In genomic region chr16:28834349-28834748, GRCh38 we compare ENCODE assay signal across 28 cellular contexts. TPM values are rescaled to one million over a fixed set of nuclear protein-coding genes. Genes with fewer than 3 reads are reported as not detected.
"Had no signal": no experiment of that assay in that cellular context is flagged by ENCODE, and none has a peak within 500 bp of the region (broad histone marks: within the 10 kb centered on the region; RNA-seq: fewer than 3 reads in every experiment).

No MANE protein-coding gene starts in this region.

- FAIRE-seq: astrocyte, RCC 7860 had no signal

- H3K27me3 Mint-ChIP-seq: activated CD4-positive, alpha-beta T cell treated with anti-CD3 and anti-CD28 coated beads for 36 hours; activated CD8-positive, alpha-beta T cell treated with anti-CD3 and anti-CD28 coated beads for 36 hours had no signal

- H3K27me3 ChIP-seq: brain microvascular endothelial cell, cardiac muscle cell had no signal

- ATAC-seq: activated CD4-positive, alpha-beta T cell treated with anti-CD3 and anti-CD28 coated beads for 36 hours; activated CD8-positive, alpha-beta T cell treated with anti-CD3 and anti-CD28 coated beads for 36 hours; PC-3 had no signal

- H3K4me3 ChIP-seq: cardiac muscle cell had no signal

- H3K27ac ChIP-seq: brain microvascular endothelial cell, cardiac muscle cell, VCaP had no signal

- H3K4me3 Mint-ChIP-seq: activated CD4-positive, alpha-beta T cell treated with anti-CD3 and anti-CD28 coated beads for 36 hours; activated CD8-positive, alpha-beta T cell treated with anti-CD3 and anti-CD28 coated beads for 36 hours; activated T-helper 1 cell treated with anti-CD3 and anti-CD28 coated beads, Interleukin-12 subunit alpha, Interleukin-12 subunit beta, Interleukin-2, Interleukin-4 antibody, amounts not matched to agents 30 ng/mL and 10 ng/mL and 1 ng/mL, durations not matched to agents 14 hours and 24 hours and 36 hours had no signal

- H3K27ac Mint-ChIP-seq: activated CD4-positive, alpha-beta T cell treated with anti-CD3 and anti-CD28 coated beads for 36 hours; activated CD8-positive, alpha-beta T cell treated with anti-CD3 and anti-CD28 coated beads for 36 hours had no signal

- DNase-seq: activated CD4-positive, alpha-beta T cell treated with anti-CD3 and anti-CD28 coated beads for 36 hours; activated CD4-positive, CD25-positive, alpha-beta regulatory T cell; activated CD8-positive, alpha-beta memory T cell treated with anti-CD3 and anti-CD28 coated beads, Interleukin-2, amount 50 U/mL, for 4 hours; activated CD8-positive, alpha-beta T cell treated with anti-CD3 and anti-CD28 coated beads for 36 hours; activated effector memory CD4-positive, alpha-beta T cell treated with Interleukin-2 at 50 U/mL for 16 hours; activated naive CD4-positive, alpha-beta T cell treated with Interleukin-2 at 50 U/mL for 16 hours; amygdala; brain microvascular endothelial cell; cerebellar nuclear complex; Kasumi-1; KBM-7; NCI-H1105 treated with DMSO at 0.1 percent for 48 hours; NCI-H1436 treated with DMSO at 0.1 percent for 48 hours; NCI-H187; NCI-H2081; NCI-H510A treated with DMSO at 0.1 percent for 48 hours; NCI-H69; PC-3; SHP77 treated with DMSO at 0.1 percent for 48 hours; T-helper 2 cell; T1000 had no signal

- H3K9me3 Mint-ChIP-seq: activated CD8-positive, alpha-beta T cell treated with anti-CD3 and anti-CD28 coated beads for 36 hours; activated naive CD4-positive, alpha-beta T cell treated with anti-CD3 and anti-CD28 coated beads, Interleukin-2, amount 50 U/mL, for 72 hours; activated T-helper 1 cell treated with anti-CD3 and anti-CD28 coated beads, Interleukin-12 subunit alpha, Interleukin-12 subunit beta, Interleukin-2, Interleukin-4 antibody, amounts not matched to agents 30 ng/mL and 10 ng/mL and 1 ng/mL, durations not matched to agents 14 hours and 24 hours and 36 hours had no signal

RNA-seq across cellular contexts. Expression of gene ATP2A1, which starts 43.9 kb away (rescaled TPM):
- total RNA-seq: SK-MEL-5 had no signal
